Comparison of ENCODE assay signal across 17 cellular contexts in genomic region chr6:97427648-97428047, GRCh38.
DNase-seq lines count a peak whose midpoint lies in the region; ATAC-seq lines count a peak whose summit lies in the region.
"Had no signal": no experiment of that assay in that cellular context is flagged by ENCODE, and none has a peak within 500 bp of the region (broad histone marks: within the 10 kb centered on the region; RNA-seq: fewer than 3 reads in every experiment).

No MANE protein-coding gene starts in this region.

- DNase-seq in NOMO-1 (lab: John Stamatoyannopoulos, UW; ENCODE audit: unreplicated experiment in 2 of 2) (no peak), pons (ENCODE audit: low spot score) (no peak), NCI-H2196 treated with DMSO at 0.1 percent for 48 hours (lab: John Stamatoyannopoulos, UW; ENCODE audit: unreplicated experiment) (no peak), NCI-H1694 treated with DMSO at 0.1 percent for 48 hours (lab: John Stamatoyannopoulos, UW) (no peak)
- DNase-seq: activated naive CD4-positive, alpha-beta T cell; CD8-positive, alpha-beta T cell; heart left ventricle; kidney; NCI-H1105; NCI-H446; ovary; stimulated activated naive CD4-positive, alpha-beta T cell had no signal

- peak; percentile 91 for ATAC-seq in GM18508 (IDR thresholded peaks at IDR 0.05; ENCODE audit: insufficient read depth, unreplicated experiment)
- peak; percentile 75 for ATAC-seq in GM19463 (IDR thresholded peaks at IDR 0.05; ENCODE audit: unreplicated experiment)
- peak; percentile 73 for ATAC-seq in HG02763 (IDR thresholded peaks at IDR 0.05; ENCODE audit: unreplicated experiment)
- peak; percentile 88 for ATAC-seq in HG03432 (IDR thresholded peaks at IDR 0.05; ENCODE audit: unreplicated experiment)
- ATAC-seq: CD8-positive, alpha-beta T cell; heart left ventricle; K562 had no signal
